In the genomic region with DNA sequence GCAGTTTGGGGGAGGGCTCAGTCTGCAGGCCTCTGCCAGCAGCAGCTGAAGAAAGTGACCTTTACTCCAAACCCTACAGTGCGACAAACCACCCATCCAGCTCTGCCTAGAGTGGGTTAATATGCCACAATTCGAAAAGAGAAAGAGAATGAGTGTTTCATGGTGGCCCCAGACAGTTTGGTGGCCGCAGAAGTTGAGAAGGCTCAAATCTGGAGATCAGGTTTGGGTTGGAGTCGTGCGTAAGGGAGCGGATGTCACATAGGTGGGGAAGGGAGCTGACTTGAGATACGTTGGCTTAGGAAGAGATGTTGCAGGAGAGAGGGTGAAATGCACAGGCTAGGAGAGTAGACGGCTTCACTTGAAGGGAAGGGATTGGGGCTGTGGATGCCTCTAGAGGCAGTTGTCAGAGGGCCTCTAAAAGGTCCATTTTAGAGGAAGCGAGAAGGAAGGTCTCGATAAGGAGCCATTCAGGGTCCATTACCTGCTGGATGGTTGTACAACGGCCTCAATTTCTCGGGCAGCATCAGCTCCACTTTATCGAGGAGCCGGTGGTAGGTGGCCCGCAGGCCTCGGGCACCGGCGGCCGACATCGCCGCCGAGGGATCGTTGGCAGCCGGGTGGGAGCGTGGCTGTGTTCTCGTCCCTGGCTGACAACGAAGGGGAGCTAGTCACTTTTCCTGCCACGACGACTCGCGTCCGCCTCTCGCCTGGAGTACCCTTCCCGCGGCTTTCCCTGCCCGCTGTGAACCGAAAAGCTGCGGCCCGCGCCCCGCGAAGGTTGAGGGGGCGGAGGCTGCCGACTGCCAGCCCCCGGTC, we compare ENCODE assay signal across 1 cellular context.
A peak's percentile ranks its signal among the peaks of the same experiment; 100 is the strongest.
TF ChIP-seq lines count a peak whose summit lies in the region.

No MANE protein-coding gene starts in this region.

TF ChIP-seq in HepG2, 621 proteins besides CTCF, POLR2A, EP300 and RAD21 (continued from another document and continues in another):
- TF ChIP-seq, protein P1, sequence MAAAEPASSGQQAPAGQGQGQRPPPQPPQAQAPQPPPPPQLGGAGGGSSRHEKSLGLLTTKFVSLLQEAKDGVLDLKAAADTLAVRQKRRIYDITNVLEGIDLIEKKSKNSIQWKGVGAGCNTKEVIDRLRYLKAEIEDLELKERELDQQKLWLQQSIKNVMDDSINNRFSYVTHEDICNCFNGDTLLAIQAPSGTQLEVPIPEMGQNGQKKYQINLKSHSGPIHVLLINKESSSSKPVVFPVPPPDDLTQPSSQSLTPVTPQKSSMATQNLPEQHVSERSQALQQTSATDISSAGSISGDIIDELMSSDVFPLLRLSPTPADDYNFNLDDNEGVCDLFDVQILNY (CRISPR knock-in tag; conservative IDR thresholded peaks at IDR 0.05) = peak; percentile 55; the same call in 1 of the 2 replicates
- TF ChIP-seq FOXP1 (IDR thresholded peaks at IDR 0.05) = no peak
- TF ChIP-seq FOXP1 (CRISPR knock-in tag; IDR thresholded peaks at IDR 0.05) = no peak
- TF ChIP-seq GTF3A (CRISPR knock-in tag; conservative IDR thresholded peaks at IDR 0.05) = no peak
- TF ChIP-seq MXD4 (CRISPR knock-in tag; IDR thresholded peaks at IDR 0.05) = 0 out of 2 replicates have a peak, but pooled peaks have one; percentile 14
- TF ChIP-seq TBX2 (CRISPR knock-in tag; IDR thresholded peaks at IDR 0.05; ENCODE audit: borderline replicate concordance) = no peak
- TF ChIP-seq, protein P2, sequence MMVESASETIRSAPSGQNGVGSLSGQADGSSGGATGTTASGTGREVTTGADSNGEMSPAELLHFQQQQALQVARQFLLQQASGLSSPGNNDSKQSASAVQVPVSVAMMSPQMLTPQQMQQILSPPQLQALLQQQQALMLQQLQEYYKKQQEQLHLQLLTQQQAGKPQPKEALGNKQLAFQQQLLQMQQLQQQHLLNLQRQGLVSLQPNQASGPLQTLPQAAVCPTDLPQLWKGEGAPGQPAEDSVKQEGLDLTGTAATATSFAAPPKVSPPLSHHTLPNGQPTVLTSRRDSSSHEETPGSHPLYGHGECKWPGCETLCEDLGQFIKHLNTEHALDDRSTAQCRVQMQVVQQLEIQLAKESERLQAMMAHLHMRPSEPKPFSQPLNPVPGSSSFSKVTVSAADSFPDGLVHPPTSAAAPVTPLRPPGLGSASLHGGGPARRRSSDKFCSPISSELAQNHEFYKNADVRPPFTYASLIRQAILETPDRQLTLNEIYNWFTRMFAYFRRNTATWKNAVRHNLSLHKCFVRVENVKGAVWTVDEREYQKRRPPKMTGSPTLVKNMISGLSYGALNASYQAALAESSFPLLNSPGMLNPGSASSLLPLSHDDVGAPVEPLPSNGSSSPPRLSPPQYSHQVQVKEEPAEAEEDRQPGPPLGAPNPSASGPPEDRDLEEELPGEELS (CRISPR knock-in tag; IDR thresholded peaks at IDR 0.05) = no peak; the same call in 1 of the 2 replicates
- no peak for TF ChIP-seq ERF (CRISPR knock-in tag; IDR thresholded peaks at IDR 0.05)
- peak; percentile 52; the same call in 1 of the 2 replicates for TF ChIP-seq ZMYM3 (CRISPR knock-in tag; IDR thresholded peaks at IDR 0.05)
- TF ChIP-seq ZNF550 (CRISPR knock-in tag; IDR thresholded peaks at IDR 0.05; ENCODE audit: borderline replicate concordance) = no peak
- no peak for TF ChIP-seq HOXA9 (CRISPR knock-in tag; IDR thresholded peaks at IDR 0.05; ENCODE audit: borderline replicate concordance)
- no peak for TF ChIP-seq AKAP8 (CRISPR knock-in tag; IDR thresholded peaks at IDR 0.05)
- TF ChIP-seq YY1 (IDR thresholded peaks at IDR 0.05; ENCODE audit: insufficient read depth, insufficient replicate concordance, low read depth, low read length) = no peak
- TF ChIP-seq, protein P3, sequence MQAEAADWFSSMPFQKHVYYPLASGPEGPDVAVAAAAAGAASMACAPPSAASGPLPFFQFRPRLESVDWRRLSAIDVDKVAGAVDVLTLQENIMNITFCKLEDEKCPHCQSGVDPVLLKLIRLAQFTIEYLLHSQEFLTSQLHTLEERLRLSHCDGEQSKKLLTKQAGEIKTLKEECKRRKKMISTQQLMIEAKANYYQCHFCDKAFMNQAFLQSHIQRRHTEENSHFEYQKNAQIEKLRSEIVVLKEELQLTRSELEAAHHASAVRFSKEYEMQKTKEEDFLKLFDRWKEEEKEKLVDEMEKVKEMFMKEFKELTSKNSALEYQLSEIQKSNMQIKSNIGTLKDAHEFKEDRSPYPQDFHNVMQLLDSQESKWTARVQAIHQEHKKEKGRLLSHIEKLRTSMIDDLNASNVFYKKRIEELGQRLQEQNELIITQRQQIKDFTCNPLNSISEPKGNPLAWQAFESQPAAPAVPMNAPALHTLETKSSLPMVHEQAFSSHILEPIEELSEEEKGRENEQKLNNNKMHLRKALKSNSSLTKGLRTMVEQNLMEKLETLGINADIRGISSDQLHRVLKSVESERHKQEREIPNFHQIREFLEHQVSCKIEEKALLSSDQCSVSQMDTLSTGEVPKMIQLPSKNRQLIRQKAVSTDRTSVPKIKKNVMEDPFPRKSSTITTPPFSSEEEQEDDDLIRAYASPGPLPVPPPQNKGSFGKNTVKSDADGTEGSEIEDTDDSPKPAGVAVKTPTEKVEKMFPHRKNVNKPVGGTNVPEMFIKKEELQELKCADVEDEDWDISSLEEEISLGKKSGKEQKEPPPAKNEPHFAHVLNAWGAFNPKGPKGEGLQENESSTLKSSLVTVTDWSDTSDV (CRISPR knock-in tag; IDR thresholded peaks at IDR 0.05) = no peak
- TF ChIP-seq ZBTB8A (CRISPR knock-in tag; IDR thresholded peaks at IDR 0.05; ENCODE audit: borderline replicate concordance, low read depth) = no peak
- peak; percentile 43 for TF ChIP-seq RBM39 (IDR thresholded peaks at IDR 0.05; ENCODE audit: low read depth, low read length, poor library complexity, severe bottlenecking)
- peak; percentile 37 for TF ChIP-seq HNRNPK (IDR thresholded peaks at IDR 0.05; ENCODE audit: low read depth, low read length, poor library complexity, severe bottlenecking)
- no peak for TF ChIP-seq MIXL1 (CRISPR knock-in tag; IDR thresholded peaks at IDR 0.05)
- no peak for TF ChIP-seq HMGA1 (CRISPR knock-in tag; conservative IDR thresholded peaks at IDR 0.05)
- TF ChIP-seq ZFP36L2 (CRISPR knock-in tag; IDR thresholded peaks at IDR 0.05) = no peak
- peak; percentile 51; the same call in 1 of the 2 replicates for TF ChIP-seq KLF12 (CRISPR knock-in tag; IDR thresholded peaks at IDR 0.05; ENCODE audit: borderline replicate concordance)
- TF ChIP-seq ZNF296 (CRISPR knock-in tag; conservative IDR thresholded peaks at IDR 0.05) = no peak
- no peak for TF ChIP-seq NFE2L2 (IDR thresholded peaks at IDR 0.05; ENCODE audit: low read length)
- TF ChIP-seq ZNF124 (CRISPR knock-in tag; IDR thresholded peaks at IDR 0.05) = no peak
- TF ChIP-seq ZNF460 (CRISPR knock-in tag; IDR thresholded peaks at IDR 0.05; ENCODE audit: borderline replicate concordance) = no peak; the same call in 1 of the 2 replicates
- TF ChIP-seq EHMT2 (IDR thresholded peaks at IDR 0.05; ENCODE audit: borderline replicate concordance, low read depth, low read length) = no peak
- TF ChIP-seq ZNF546 (CRISPR knock-in tag; conservative IDR thresholded peaks at IDR 0.05) = no peak
- TF ChIP-seq NCOA2 (CRISPR knock-in tag; IDR thresholded peaks at IDR 0.05) = no peak
- TF ChIP-seq ZNF703 (CRISPR knock-in tag; IDR thresholded peaks at IDR 0.05; ENCODE audit: borderline replicate concordance) = no peak; the same call in 1 of the 2 replicates
- TF ChIP-seq ZNF652 (CRISPR knock-in tag; IDR thresholded peaks at IDR 0.05; ENCODE audit: borderline replicate concordance, low read depth) = peak; percentile 88
- TF ChIP-seq, protein P4, sequence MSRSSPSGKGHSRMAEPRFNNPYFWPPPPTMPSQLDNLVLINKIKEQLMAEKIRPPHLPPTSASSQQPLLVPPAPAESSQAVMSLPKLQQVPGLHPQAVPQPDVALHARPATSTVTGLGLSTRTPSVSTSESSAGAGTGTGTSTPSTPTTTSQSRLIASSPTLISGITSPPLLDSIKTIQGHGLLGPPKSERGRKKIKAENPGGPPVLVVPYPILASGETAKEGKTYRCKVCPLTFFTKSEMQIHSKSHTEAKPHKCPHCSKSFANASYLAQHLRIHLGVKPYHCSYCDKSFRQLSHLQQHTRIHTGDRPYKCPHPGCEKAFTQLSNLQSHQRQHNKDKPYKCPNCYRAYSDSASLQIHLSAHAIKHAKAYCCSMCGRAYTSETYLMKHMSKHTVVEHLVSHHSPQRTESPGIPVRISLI (CRISPR knock-in tag; IDR thresholded peaks at IDR 0.05; ENCODE audit: borderline replicate concordance) = no peak
- TF ChIP-seq, protein P5, sequence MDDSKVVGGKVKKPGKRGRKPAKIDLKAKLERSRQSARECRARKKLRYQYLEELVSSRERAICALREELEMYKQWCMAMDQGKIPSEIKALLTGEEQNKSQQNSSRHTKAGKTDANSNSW (CRISPR knock-in tag; IDR thresholded peaks at IDR 0.05; ENCODE audit: borderline replicate concordance) = no peak
- TF ChIP-seq KDM5B (CRISPR knock-in tag; IDR thresholded peaks at IDR 0.05; ENCODE audit: borderline replicate concordance) = 0 out of 2 replicates have a peak, but pooled peaks have one; percentile 68
- TF ChIP-seq, protein P6, sequence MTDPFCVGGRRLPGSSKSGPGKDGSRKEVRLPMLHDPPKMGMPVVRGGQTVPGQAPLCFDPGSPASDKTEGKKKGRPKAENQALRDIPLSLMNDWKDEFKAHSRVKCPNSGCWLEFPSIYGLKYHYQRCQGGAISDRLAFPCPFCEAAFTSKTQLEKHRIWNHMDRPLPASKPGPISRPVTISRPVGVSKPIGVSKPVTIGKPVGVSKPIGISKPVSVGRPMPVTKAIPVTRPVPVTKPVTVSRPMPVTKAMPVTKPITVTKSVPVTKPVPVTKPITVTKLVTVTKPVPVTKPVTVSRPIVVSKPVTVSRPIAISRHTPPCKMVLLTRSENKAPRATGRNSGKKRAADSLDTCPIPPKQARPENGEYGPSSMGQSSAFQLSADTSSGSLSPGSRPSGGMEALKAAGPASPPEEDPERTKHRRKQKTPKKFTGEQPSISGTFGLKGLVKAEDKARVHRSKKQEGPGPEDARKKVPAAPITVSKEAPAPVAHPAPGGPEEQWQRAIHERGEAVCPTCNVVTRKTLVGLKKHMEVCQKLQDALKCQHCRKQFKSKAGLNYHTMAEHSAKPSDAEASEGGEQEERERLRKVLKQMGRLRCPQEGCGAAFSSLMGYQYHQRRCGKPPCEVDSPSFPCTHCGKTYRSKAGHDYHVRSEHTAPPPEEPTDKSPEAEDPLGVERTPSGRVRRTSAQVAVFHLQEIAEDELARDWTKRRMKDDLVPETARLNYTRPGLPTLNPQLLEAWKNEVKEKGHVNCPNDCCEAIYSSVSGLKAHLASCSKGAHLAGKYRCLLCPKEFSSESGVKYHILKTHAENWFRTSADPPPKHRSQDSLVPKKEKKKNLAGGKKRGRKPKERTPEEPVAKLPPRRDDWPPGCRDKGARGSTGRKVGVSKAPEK (CRISPR knock-in tag; IDR thresholded peaks at IDR 0.05; ENCODE audit: borderline replicate concordance) = no peak
- TF ChIP-seq, protein P7, sequence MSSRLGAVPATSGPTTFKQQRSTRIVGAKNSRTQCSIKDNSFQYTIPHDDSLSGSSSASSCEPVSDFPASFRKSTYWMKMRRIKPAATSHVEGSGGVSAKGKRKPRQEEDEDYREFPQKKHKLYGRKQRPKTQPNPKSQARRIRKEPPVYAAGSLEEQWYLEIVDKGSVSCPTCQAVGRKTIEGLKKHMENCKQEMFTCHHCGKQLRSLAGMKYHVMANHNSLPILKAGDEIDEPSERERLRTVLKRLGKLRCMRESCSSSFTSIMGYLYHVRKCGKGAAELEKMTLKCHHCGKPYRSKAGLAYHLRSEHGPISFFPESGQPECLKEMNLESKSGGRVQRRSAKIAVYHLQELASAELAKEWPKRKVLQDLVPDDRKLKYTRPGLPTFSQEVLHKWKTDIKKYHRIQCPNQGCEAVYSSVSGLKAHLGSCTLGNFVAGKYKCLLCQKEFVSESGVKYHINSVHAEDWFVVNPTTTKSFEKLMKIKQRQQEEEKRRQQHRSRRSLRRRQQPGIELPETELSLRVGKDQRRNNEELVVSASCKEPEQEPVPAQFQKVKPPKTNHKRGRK (CRISPR knock-in tag; IDR thresholded peaks at IDR 0.05) = no peak
- no peak for TF ChIP-seq ZNF234 (CRISPR knock-in tag; conservative IDR thresholded peaks at IDR 0.05)
- no peak for TF ChIP-seq PAX8 (CRISPR knock-in tag; IDR thresholded peaks at IDR 0.05; ENCODE audit: borderline replicate concordance)
- TF ChIP-seq, protein P8, sequence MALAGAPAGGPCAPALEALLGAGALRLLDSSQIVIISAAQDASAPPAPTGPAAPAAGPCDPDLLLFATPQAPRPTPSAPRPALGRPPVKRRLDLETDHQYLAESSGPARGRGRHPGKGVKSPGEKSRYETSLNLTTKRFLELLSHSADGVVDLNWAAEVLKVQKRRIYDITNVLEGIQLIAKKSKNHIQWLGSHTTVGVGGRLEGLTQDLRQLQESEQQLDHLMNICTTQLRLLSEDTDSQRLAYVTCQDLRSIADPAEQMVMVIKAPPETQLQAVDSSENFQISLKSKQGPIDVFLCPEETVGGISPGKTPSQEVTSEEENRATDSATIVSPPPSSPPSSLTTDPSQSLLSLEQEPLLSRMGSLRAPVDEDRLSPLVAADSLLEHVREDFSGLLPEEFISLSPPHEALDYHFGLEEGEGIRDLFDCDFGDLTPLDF (CRISPR knock-in tag; IDR thresholded peaks at IDR 0.05) = no peak
- TF ChIP-seq ZIK1 (CRISPR knock-in tag; IDR thresholded peaks at IDR 0.05; ENCODE audit: borderline replicate concordance, low read depth) = peak; percentile 65; the same call in 1 of the 2 replicates
- TF ChIP-seq POGZ (CRISPR knock-in tag; IDR thresholded peaks at IDR 0.05) = no peak
- TF ChIP-seq SIX4 (CRISPR knock-in tag; IDR thresholded peaks at IDR 0.05) = no peak
- TF ChIP-seq, protein P9, sequence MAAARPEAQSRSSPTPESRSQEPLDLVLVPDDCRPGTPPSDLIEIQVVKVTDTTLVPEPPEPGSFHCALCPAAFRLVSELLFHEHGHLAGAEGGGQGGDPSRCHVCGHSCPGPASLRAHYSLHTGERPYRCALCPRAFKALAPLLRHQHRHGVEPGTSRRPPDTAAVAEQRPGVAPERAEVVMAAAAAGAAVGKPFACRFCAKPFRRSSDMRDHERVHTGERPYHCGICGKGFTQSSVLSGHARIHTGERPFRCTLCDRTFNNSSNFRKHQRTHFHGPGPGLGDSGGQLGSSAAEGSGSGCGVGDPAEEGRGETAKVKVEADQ (CRISPR knock-in tag; IDR thresholded peaks at IDR 0.05; ENCODE audit: borderline replicate concordance) = no peak
- no peak for TF ChIP-seq ZNF749 (CRISPR knock-in tag; IDR thresholded peaks at IDR 0.05; ENCODE audit: borderline replicate concordance)
- TF ChIP-seq, protein P10, sequence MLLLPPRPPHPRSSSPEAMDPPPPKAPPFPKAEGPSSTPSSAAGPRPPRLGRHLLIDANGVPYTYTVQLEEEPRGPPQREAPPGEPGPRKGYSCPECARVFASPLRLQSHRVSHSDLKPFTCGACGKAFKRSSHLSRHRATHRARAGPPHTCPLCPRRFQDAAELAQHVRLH (CRISPR knock-in tag; IDR thresholded peaks at IDR 0.05; ENCODE audit: borderline replicate concordance, low read depth) = no peak
- TF ChIP-seq, protein P11, sequence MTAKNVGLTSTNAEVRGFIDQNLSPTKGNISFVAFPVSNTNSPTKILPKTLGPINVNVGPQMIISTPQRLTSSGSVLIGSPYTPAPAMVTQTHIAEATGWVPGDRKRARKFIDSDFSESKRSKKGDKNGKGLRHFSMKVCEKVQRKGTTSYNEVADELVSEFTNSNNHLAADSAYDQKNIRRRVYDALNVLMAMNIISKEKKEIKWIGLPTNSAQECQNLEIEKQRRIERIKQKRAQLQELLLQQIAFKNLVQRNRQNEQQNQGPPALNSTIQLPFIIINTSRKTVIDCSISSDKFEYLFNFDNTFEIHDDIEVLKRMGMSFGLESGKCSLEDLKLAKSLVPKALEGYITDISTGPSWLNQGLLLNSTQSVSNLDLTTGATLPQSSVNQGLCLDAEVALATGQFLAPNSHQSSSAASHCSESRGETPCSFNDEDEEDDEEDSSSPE (CRISPR knock-in tag; IDR thresholded peaks at IDR 0.05) = no peak
- TF ChIP-seq ZNF335 (CRISPR knock-in tag; IDR thresholded peaks at IDR 0.05) = no peak
- no peak for TF ChIP-seq TAF15 (IDR thresholded peaks at IDR 0.05; ENCODE audit: low read depth, low read length, poor library complexity, severe bottlenecking)
